1 cellular context compared by ENCODE assay signal in the genomic region with DNA sequence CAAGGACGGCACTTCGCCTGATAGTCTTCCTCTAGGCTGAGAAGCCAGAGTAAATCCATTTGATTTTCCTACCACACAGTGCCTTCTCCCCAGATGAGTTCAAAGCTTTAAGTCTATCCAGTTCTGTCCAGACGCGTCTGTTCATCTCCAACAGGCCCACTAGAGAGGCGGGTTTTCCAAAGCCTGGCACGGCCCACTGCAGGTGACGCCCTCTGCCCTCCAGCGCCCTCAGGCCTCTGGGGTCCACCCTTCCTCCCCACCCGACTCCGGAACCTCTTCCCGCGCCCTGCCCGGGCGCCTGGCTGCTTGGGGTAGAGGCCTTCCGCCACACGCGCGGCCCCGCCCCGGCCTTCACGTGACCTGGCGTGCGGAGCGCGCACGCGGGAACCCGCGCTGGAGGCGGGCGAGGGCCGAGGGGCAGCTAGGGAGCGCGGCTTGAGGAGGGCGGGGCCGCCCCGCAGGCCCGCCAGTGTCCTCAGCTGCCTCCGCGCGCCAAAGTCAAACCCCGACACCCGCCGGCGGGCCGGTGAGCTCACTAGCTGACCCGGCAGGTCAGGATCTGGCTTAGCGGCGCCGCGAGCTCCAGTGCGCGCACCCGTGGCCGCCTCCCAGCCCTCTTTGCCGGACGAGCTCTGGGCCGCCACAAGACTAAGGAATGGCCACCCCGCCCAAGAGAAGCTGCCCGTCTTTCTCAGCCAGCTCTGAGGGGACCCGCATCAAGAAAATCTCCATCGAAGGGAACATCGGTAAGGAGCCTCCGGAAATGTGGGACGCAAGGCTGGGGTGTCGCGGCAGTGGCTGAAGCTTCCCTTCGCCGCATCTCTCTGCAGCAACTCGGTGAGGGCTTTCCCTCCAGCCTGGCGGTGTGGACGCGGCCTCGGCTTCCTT.
TF ChIP-seq lines count a peak whose summit lies in the region.

Gene DCK (plus strand): TSS at position 469 of the 888 bp plus-strand sequence. CDS start 187 bp downstream, at position 656.

TF ChIP-seq in K562, 482 proteins besides CTCF, POLR2A, EP300 and RAD21 (continued from another document and continues in another):
- TF ChIP-seq, protein P1, sequence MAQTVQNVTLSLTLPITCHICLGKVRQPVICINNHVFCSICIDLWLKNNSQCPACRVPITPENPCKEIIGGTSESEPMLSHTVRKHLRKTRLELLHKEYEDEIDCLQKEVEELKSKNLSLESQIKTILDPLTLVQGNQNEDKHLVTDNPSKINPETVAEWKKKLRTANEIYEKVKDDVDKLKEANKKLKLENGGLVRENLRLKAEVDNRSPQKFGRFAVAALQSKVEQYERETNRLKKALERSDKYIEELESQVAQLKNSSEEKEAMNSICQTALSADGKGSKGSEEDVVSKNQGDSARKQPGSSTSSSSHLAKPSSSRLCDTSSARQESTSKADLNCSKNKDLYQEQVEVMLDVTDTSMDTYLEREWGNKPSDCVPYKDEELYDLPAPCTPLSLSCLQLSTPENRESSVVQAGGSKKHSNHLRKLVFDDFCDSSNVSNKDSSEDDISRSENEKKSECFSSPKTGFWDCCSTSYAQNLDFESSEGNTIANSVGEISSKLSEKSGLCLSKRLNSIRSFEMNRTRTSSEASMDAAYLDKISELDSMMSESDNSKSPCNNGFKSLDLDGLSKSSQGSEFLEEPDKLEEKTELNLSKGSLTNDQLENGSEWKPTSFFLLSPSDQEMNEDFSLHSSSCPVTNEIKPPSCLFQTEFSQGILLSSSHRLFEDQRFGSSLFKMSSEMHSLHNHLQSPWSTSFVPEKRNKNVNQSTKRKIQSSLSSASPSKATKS (CRISPR knock-in tag; IDR thresholded peaks at IDR 0.05), result no peak
- no peak for TF ChIP-seq KDM4B (IDR thresholded peaks at IDR 0.05; ENCODE audit: borderline replicate concordance in 2 of 2, low read depth in 1 of 2)
- TF ChIP-seq HES1 (IDR thresholded peaks at IDR 0.05; ENCODE audit: low read depth), result 0 out of 2 replicates have a peak, but pooled peaks have one; percentile 26
- no peak for TF ChIP-seq ZNF311 (CRISPR knock-in tag; IDR thresholded peaks at IDR 0.05)
- TF ChIP-seq, protein P2, sequence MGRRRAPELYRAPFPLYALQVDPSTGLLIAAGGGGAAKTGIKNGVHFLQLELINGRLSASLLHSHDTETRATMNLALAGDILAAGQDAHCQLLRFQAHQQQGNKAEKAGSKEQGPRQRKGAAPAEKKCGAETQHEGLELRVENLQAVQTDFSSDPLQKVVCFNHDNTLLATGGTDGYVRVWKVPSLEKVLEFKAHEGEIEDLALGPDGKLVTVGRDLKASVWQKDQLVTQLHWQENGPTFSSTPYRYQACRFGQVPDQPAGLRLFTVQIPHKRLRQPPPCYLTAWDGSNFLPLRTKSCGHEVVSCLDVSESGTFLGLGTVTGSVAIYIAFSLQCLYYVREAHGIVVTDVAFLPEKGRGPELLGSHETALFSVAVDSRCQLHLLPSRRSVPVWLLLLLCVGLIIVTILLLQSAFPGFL (CRISPR knock-in tag; IDR thresholded peaks at IDR 0.05), result no peak
- TF ChIP-seq ZBTB49 (CRISPR knock-in tag; IDR thresholded peaks at IDR 0.05; ENCODE audit: borderline replicate concordance), result no peak
- TF ChIP-seq TCF3 (CRISPR knock-in tag; IDR thresholded peaks at IDR 0.05), result no peak
- TF ChIP-seq STAT5B (CRISPR knock-in tag; IDR thresholded peaks at IDR 0.05), result no peak
- TF ChIP-seq, protein P3, sequence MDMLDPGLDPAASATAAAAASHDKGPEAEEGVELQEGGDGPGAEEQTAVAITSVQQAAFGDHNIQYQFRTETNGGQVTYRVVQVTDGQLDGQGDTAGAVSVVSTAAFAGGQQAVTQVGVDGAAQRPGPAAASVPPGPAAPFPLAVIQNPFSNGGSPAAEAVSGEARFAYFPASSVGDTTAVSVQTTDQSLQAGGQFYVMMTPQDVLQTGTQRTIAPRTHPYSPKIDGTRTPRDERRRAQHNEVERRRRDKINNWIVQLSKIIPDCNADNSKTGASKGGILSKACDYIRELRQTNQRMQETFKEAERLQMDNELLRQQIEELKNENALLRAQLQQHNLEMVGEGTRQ (CRISPR knock-in tag; IDR thresholded peaks at IDR 0.05), result peak; percentile 97
- TF ChIP-seq LARP7 (IDR thresholded peaks at IDR 0.05), result no peak
- no peak for TF ChIP-seq BCOR (IDR thresholded peaks at IDR 0.05)
- TF ChIP-seq, protein P4, sequence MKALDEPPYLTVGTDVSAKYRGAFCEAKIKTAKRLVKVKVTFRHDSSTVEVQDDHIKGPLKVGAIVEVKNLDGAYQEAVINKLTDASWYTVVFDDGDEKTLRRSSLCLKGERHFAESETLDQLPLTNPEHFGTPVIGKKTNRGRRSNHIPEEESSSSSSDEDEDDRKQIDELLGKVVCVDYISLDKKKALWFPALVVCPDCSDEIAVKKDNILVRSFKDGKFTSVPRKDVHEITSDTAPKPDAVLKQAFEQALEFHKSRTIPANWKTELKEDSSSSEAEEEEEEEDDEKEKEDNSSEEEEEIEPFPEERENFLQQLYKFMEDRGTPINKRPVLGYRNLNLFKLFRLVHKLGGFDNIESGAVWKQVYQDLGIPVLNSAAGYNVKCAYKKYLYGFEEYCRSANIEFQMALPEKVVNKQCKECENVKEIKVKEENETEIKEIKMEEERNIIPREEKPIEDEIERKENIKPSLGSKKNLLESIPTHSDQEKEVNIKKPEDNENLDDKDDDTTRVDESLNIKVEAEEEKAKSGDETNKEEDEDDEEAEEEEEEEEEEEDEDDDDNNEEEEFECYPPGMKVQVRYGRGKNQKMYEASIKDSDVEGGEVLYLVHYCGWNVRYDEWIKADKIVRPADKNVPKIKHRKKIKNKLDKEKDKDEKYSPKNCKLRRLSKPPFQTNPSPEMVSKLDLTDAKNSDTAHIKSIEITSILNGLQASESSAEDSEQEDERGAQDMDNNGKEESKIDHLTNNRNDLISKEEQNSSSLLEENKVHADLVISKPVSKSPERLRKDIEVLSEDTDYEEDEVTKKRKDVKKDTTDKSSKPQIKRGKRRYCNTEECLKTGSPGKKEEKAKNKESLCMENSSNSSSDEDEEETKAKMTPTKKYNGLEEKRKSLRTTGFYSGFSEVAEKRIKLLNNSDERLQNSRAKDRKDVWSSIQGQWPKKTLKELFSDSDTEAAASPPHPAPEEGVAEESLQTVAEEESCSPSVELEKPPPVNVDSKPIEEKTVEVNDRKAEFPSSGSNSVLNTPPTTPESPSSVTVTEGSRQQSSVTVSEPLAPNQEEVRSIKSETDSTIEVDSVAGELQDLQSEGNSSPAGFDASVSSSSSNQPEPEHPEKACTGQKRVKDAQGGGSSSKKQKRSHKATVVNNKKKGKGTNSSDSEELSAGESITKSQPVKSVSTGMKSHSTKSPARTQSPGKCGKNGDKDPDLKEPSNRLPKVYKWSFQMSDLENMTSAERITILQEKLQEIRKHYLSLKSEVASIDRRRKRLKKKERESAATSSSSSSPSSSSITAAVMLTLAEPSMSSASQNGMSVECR (CRISPR knock-in tag; IDR thresholded peaks at IDR 0.05), result peak; percentile 51; the same call in 1 of the 2 replicates
- TF ChIP-seq, protein P5, sequence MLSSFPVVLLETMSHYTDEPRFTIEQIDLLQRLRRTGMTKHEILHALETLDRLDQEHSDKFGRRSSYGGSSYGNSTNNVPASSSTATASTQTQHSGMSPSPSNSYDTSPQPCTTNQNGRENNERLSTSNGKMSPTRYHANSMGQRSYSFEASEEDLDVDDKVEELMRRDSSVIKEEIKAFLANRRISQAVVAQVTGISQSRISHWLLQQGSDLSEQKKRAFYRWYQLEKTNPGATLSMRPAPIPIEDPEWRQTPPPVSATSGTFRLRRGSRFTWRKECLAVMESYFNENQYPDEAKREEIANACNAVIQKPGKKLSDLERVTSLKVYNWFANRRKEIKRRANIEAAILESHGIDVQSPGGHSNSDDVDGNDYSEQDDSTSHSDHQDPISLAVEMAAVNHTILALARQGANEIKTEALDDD (IDR thresholded peaks at IDR 0.05), result no peak
- TF ChIP-seq, protein P6, sequence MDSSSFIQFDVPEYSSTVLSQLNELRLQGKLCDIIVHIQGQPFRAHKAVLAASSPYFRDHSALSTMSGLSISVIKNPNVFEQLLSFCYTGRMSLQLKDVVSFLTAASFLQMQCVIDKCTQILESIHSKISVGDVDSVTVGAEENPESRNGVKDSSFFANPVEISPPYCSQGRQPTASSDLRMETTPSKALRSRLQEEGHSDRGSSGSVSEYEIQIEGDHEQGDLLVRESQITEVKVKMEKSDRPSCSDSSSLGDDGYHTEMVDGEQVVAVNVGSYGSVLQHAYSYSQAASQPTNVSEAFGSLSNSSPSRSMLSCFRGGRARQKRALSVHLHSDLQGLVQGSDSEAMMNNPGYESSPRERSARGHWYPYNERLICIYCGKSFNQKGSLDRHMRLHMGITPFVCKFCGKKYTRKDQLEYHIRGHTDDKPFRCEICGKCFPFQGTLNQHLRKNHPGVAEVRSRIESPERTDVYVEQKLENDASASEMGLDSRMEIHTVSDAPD (CRISPR knock-in tag; IDR thresholded peaks at IDR 0.05), result no peak
- TF ChIP-seq HCFC1 (IDR thresholded peaks at IDR 0.05; ENCODE audit: low read depth, low read length), result peak; percentile 54; the same call in 1 of the 2 replicates
- no peak for TF ChIP-seq SAFB2 (IDR thresholded peaks at IDR 0.05; ENCODE audit: borderline replicate concordance, low read depth, low read length, severe bottlenecking)
- TF ChIP-seq CBFA2T2 (conservative IDR thresholded peaks at IDR 0.05), result peak; percentile 51
- TF ChIP-seq ATF1 (CRISPR knock-in tag; IDR thresholded peaks at IDR 0.05), result no peak
- peak; percentile 64 for TF ChIP-seq ATF1 (tag; IDR thresholded peaks at IDR 0.05)
- no peak for TF ChIP-seq XRCC4 (IDR thresholded peaks at IDR 0.05; ENCODE audit: extremely low read depth, insufficient read depth, insufficient read length)
- TF ChIP-seq NUFIP1 (IDR thresholded peaks at IDR 0.05; ENCODE audit: partially characterized antibody), result no peak
- TF ChIP-seq ZNF518B (CRISPR knock-in tag; IDR thresholded peaks at IDR 0.05), result no peak
- TF ChIP-seq, protein P7, sequence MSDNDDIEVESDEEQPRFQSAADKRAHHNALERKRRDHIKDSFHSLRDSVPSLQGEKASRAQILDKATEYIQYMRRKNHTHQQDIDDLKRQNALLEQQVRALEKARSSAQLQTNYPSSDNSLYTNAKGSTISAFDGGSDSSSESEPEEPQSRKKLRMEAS (CRISPR knock-in tag; IDR thresholded peaks at IDR 0.05), result peak; percentile 87
- TF ChIP-seq KDM1A (IDR thresholded peaks at IDR 0.05), result peak in 1 of 2 experiments; percentile 44; a peak in 1 of 4 replicates
- TF ChIP-seq PRMT5 (CRISPR knock-in tag; IDR thresholded peaks at IDR 0.05), result no peak
- no peak for TF ChIP-seq PHTF2 (CRISPR knock-in tag; IDR thresholded peaks at IDR 0.05)
- TF ChIP-seq ZNF507 (tag; conservative IDR thresholded peaks at IDR 0.05), result no peak
- 0 out of 2 replicates have a peak, but pooled peaks have one; percentile 78 for TF ChIP-seq ILF3 (IDR thresholded peaks at IDR 0.05; ENCODE audit: borderline replicate concordance)
- no peak for TF ChIP-seq ZNF384 (IDR thresholded peaks at IDR 0.05; ENCODE audit: low read depth, low read length)
- no peak for TF ChIP-seq FOXM1 (IDR thresholded peaks at IDR 0.05; ENCODE audit: low read depth)
- no peak for TF ChIP-seq FOXM1 (CRISPR knock-in tag; IDR thresholded peaks at IDR 0.05; ENCODE audit: low read depth)
- TF ChIP-seq ZZZ3 (IDR thresholded peaks at IDR 0.05), result no peak
- TF ChIP-seq, protein P8, sequence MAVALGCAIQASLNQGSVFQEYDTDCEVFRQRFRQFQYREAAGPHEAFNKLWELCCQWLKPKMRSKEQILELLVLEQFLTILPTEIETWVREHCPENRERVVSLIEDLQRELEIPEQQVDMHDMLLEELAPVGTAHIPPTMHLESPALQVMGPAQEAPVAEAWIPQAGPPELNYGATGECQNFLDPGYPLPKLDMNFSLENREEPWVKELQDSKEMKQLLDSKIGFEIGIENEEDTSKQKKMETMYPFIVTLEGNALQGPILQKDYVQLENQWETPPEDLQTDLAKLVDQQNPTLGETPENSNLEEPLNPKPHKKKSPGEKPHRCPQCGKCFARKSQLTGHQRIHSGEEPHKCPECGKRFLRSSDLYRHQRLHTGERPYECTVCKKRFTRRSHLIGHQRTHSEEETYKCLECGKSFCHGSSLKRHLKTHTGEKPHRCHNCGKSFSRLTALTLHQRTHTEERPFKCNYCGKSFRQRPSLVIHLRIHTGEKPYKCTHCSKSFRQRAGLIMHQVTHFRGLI (CRISPR knock-in tag; IDR thresholded peaks at IDR 0.05), result no peak
- no peak for TF ChIP-seq KLF16 (IDR thresholded peaks at IDR 0.05)
- peak; percentile 44; the same call in 1 of the 2 replicates for TF ChIP-seq TAF7 (tag; IDR thresholded peaks at IDR 0.05)
